In the genomic region with DNA sequence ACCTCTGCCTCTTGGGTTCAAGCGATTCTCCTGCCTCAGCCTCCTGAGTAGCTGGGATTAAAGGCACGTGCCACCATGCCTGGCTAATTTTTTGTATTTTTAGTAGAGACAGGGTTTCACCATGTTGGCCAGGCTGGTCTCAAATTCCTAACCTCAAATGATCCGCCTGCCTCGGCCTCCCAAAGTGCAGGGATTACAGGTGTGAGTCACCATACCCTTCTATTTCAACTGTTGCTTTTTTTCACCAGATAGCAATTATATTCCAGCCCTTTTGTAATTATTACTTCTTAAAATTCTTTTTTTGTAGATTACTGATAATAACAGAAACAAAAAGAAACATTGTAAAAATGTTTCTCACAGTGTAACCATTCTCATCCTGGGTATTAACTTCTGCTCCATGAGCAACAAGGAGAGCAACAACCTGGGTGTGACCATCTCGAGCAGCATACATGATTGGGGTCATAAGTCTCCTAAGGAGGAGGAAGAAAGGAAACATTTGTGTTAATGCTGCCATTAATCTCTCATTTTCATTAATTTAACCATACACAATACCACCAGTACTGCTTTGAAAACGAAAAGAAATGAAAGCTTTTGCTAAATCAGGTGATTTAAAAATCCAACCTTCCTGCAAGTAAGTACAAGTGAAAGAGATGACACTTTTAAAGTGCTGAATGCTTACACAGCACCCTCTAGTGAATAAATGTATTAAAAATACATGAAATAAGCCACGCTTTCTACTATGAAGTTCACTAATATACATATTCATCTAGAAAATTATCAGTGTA, we compare ENCODE assay signal across 10 cellular contexts. TPM values are rescaled to one million over a fixed set of nuclear protein-coding genes. Genes with fewer than 3 reads are reported as not detected.
DNase-seq lines count a peak whose midpoint lies in the region; ATAC-seq, FAIRE-seq and TF ChIP-seq lines count a peak whose summit lies in the region.
"Had no signal": no experiment of that assay in that cellular context is flagged by ENCODE, and none has a peak within 500 bp of the region (broad histone marks: within the 10 kb centered on the region; RNA-seq: fewer than 3 reads in every experiment).

No MANE protein-coding gene starts in this region.

- H3K4me1 ChIP-seq in stomach, result no peaks in the 10 kb centered on the region
- H3K4me1 ChIP-seq: HAP-1 had no signal

- peaks cover 0 to 5% (median 0%) of the 10 kb centered on the region in 4 donors for H3K9me3 ChIP-seq in stomach
- H3K9me3 ChIP-seq: HAP-1 had no signal

- ATAC-seq in GM18870 (IDR thresholded peaks at IDR 0.05; ENCODE audit: unreplicated experiment) (peak; percentile 84), GM19397 (IDR thresholded peaks at IDR 0.05; ENCODE audit: unreplicated experiment) (no peak)

- H3K36me3 ChIP-seq in stomach, result no peaks in the 10 kb centered on the region
- H3K36me3 ChIP-seq: HAP-1 had no signal

- no peak for DNase-seq in AG09319 (ENCODE audit: extremely low read depth, low read depth)
- DNase-seq in HTR-8/SVneo (ENCODE audit: insufficient read length, low spot score), result peak; percentile 8
- peak; percentile 37 to 44 for DNase-seq in lung microvascular endothelial cell (ENCODE audit: low read depth in 2 of 2)
- DNase-seq in T1000 (lab: John Stamatoyannopoulos, UW), result no peak
- DNase-seq in stomach, result no peak

- H3K27me3 ChIP-seq in stomach, result no peaks in the 10 kb centered on the region

- no peak for TF ChIP-seq EP300 in stomach (IDR thresholded peaks at IDR 0.05)

- intact Hi-C loops in stomach (cut with DNase I; ENCODE audit: low total_unique reads), result no loop called here

- FAIRE-seq in HTR-8/SVneo (lab: Jason Lieb, UNC), result no peak

- peak; percentile 43 for TF ChIP-seq CTCF in AG09319 (IDR thresholded peaks at IDR 0.05; ENCODE audit: low read depth, low read length)
- peak; percentile 15; the same call in 1 of the 2 replicates for TF ChIP-seq CTCF in WI38 (IDR thresholded peaks at IDR 0.05; ENCODE audit: low read depth, low read length)
- TF ChIP-seq CTCF in stomach (IDR thresholded peaks at IDR 0.05), result peak in 1 of 7 experiments; percentile 7

- WGBS in stomach, 5 donors, result 49 to 58% (median 54%) methylated on average over 7 of the region's 7 CpGs

- TF ChIP-seq POLR2A in stomach (IDR thresholded peaks at IDR 0.05), result no peak

- no peak overlapping the region for H3K4me3 ChIP-seq in WI38 (ENCODE audit: low read depth, low read length)
- H3K4me3 ChIP-seq in stomach, result no peak overlapping the region
- H3K4me3 ChIP-seq: HAP-1 had no signal

- no peak overlapping the region for H3K27ac ChIP-seq in stomach

RNA-seq across cellular contexts. Expression of a gene that starts 41.8 kb away (rescaled TPM):
- total RNA-seq in lung microvascular endothelial cell, result not detected in 2 replicates
- total RNA-seq in stomach, result not detected
- not detected for polyA plus RNA-seq in stomach
- total RNA-seq: temporal lobe had no signal

Comparison
In these comparisons a context has a peak if more than half of its experiments do, and no peak if none do; other contexts are left out.
1. DNase-seq: peak in HTR-8/SVneo (single experiment) and lung microvascular endothelial cell (2 of 2); none in AG09319 (single experiment), T1000 (single experiment) and stomach (single experiment).